ENCODE assay signal across 7 cellular contexts in the genomic region with DNA sequence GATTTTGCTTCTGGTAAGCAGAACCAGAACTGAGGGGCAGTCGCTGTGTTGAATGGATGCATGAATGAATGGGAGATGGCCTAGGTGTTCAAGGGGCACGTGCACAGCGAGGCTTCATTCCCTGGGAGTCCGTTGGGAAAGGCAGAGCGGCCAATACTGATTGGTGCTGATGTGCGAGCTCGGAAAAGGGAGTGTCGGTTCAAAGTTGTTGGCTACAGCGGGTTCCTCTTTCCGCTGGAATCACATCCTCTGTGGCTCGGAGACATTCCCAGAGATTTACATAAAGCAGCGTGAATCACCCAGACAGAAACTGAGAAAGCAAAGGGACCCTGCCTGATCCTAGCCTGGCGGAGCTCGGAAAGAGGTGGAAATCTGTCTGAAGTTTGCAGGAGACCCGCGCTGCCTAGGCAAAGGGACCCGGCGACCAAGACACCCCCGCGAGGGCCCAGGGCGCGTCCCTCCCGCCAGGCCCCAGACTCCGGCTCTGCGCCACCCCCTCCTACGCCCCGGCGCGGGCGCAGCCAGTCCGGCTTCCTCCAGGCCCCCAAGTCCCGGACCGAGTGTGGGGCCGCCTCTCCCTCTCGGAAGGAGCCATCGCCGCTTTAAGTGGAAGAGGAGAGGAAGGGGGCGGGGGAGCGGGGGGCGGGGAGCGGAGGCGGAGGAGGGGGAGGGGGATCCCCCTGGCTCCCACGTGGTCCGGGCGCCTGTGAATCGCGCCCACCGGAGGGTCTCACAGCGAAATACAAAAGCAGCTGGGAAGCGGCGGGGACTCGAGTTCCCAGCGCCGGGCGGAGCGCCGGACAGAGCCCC. TPM values are rescaled to one million over a fixed set of nuclear protein-coding genes. Genes with fewer than 3 reads are reported as not detected.
DNase-seq lines count a peak whose midpoint lies in the region; ATAC-seq, FAIRE-seq and TF ChIP-seq lines count a peak whose summit lies in the region.

A gene with protein sequence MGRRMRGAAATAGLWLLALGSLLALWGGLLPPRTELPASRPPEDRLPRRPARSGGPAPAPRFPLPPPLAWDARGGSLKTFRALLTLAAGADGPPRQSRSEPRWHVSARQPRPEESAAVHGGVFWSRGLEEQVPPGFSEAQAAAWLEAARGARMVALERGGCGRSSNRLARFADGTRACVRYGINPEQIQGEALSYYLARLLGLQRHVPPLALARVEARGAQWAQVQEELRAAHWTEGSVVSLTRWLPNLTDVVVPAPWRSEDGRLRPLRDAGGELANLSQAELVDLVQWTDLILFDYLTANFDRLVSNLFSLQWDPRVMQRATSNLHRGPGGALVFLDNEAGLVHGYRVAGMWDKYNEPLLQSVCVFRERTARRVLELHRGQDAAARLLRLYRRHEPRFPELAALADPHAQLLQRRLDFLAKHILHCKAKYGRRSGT (plus strand): TSS at position 774 of the 810 bp plus-strand sequence. CDS start 177 bp downstream, outside the sequence.

- H3K9ac ChIP-seq in HepG2 (ENCODE audit: insufficient read depth, low read depth, low read length) = peak within 1 kb of the TSS; percentile 38; the same call in 1 of the 2 replicates

- H3K4me1 Mint-ChIP-seq in T-helper 2 cell treated with Interferon-gamma antibody and Interleukin-4, amounts not matched to agents 5 μg/mL and 100 μg/mL, for 36 hours (ENCODE audit: low read depth) = peaks cover 3% of the 10 kb centered on the region

- no peak within 1 kb of the TSS for H3K27ac Mint-ChIP-seq in T-helper 2 cell treated with Interferon-gamma antibody and Interleukin-4, amounts not matched to agents 5 μg/mL and 100 μg/mL, for 36 hours

- in situ Hi-C loops in HepG2 (cut with HindIII; ENCODE audit: extremely low pct_ligation_motif_present, low pct_unique_long_range_greater_than_20kb) = loop anchor here (5.0 to 25.0 kb wide), 4 partner anchors 204 to 869 kb away; no protein-coding TSS in a partner anchor

- TF ChIP-seq CTCF in GM10248 (IDR thresholded peaks at IDR 0.05; ENCODE audit: control extremely low read depth, extremely low read depth, low read depth, missing control alignments) (no peak), HepG2 (CRISPR knock-in tag; IDR thresholded peaks at IDR 0.05) (0 out of 2 replicates have a peak, but pooled peaks have one; percentile 7)

- POLR2A ChIA-PET in GM10248 (lab: Yijun Ruan, JAX) (no interaction called here), HepG2 (lab: Yijun Ruan, JAX) (no interaction called here)

- intact Hi-C loops in HepG2 (cut with micrococcal nuclease; ENCODE audit: unreplicated experiment) = loop anchor here (5.0 to 10.0 kb wide), 2 partner anchors 97 to 324 kb away; a partner anchor contains a TSS

- H2AFZ ChIP-seq in HepG2 (ENCODE audit: low read length) = peak within 1 kb of the TSS; percentile 6

- H3K4me1 ChIP-seq in ectodermal cell (ENCODE audit: control insufficient read depth, insufficient read depth, low read length) (peaks cover 27% of the 10 kb centered on the region), HepG2 (ENCODE audit: insufficient read depth, low read length) (peaks cover 7% of the 10 kb centered on the region; the same call in 1 of the 2 replicates)

- H3K9me3 Mint-ChIP-seq in T-helper 2 cell treated with Interferon-gamma antibody and Interleukin-4, amounts not matched to agents 5 μg/mL and 100 μg/mL, for 36 hours = no peaks in the 10 kb centered on the region

- H3K79me2 ChIP-seq in HepG2 (ENCODE audit: insufficient read depth, low read length) = no peaks in the 10 kb centered on the region

- H3K4me3 ChIP-seq in ectodermal cell (ENCODE audit: insufficient read depth, low read depth, low read length) = peak within 1 kb of the TSS; percentile 80
- peak within 1 kb of the TSS; percentile 55 to 68 (median 60); a peak in 5 of 6 replicates for H3K4me3 ChIP-seq in HepG2 (replicated peaks in 1 of 3; ENCODE audit: insufficient read depth in 1 of 3, low read depth in 2 of 3, low read length in 3 of 3)

- no peaks in the 10 kb centered on the region for H4K20me1 ChIP-seq in HepG2 (ENCODE audit: insufficient read depth, low read length)

- 1% methylated on average over 53 to 54 of the region's 57 CpGs for WGBS in ectodermal cell, 2 experiments
- WGBS in HepG2 (ENCODE audit: low lambda C conversion rate) = 12% methylated on average over 18 of the region's 57 CpGs

- H3K4me3 Mint-ChIP-seq in T-helper 2 cell treated with Interferon-gamma antibody and Interleukin-4, amounts not matched to agents 5 μg/mL and 100 μg/mL, for 36 hours = peak within 1 kb of the TSS; percentile 65

- CTCF ChIA-PET in GM10248 (lab: Yijun Ruan, JAX) (interaction anchor here (0.9 to 3.9 kb wide), 3 partner anchors 204 to 649 kb away, joined by 3 to 18 read pairs (median 4); no protein-coding TSS in a partner anchor), HepG2 (lab: Yijun Ruan, JAX; ENCODE audit: low intra/inter-chr PET ratio, low total read pairs) (interaction anchor here (1.0 to 2.7 kb wide), 2 partner anchors 514 to 648 kb away, joined by 6 to 11 read pairs; no protein-coding TSS in a partner anchor)

- no peaks in the 10 kb centered on the region for H3K36me3 ChIP-seq in ectodermal cell (ENCODE audit: control insufficient read depth, insufficient read depth, low read length)
- H3K36me3 ChIP-seq in HepG2 (replicated peaks in 1 of 2; ENCODE audit: control insufficient read depth in 1 of 2, insufficient read depth in 2 of 2, low read length in 2 of 2) = no peaks in the 10 kb centered on the region

- no peaks in the 10 kb centered on the region for H3K9me3 ChIP-seq in ectodermal cell (ENCODE audit: control insufficient read depth, low read length)
- H3K9me3 ChIP-seq in HepG2 (ENCODE audit: low read length) = no peaks in the 10 kb centered on the region

- TF ChIP-seq POLR2A in HepG2 (IDR thresholded peaks at IDR 0.05; ENCODE audit: insufficient read depth in 1 of 2, low read depth in 2 of 2, low read length in 2 of 2) = no peak

- peak within 1 kb of the TSS; percentile 72 for H3K27ac ChIP-seq in ectodermal cell (ENCODE audit: insufficient read depth, low read depth, low read length, poor library complexity, severe bottlenecking)
- no peak within 1 kb of the TSS for H3K27ac ChIP-seq in HepG2 (ENCODE audit: extremely low read length, insufficient read depth, low read length)

- H3K36me3 Mint-ChIP-seq in T-helper 2 cell treated with Interferon-gamma antibody and Interleukin-4, amounts not matched to agents 5 μg/mL and 100 μg/mL, for 36 hours (ENCODE audit: low read depth) = no peaks in the 10 kb centered on the region

- DNase-seq in GM10248 (ENCODE audit: extremely low spot score) = peak; percentile 76
- DNase-seq in Kasumi-1 (lab: John Stamatoyannopoulos, UW) = peak; percentile 63 to 64
- DNase-seq in T-helper 2 cell treated with Interferon-gamma antibody and Interleukin-4, amounts not matched to agents 5 μg/mL and 100 μg/mL, for 36 hours (ENCODE audit: low spot score) = peak; percentile 6
- DNase-seq in HepG2 (ENCODE audit: low spot score) = peak; percentile 17
- DNase-seq in stimulated activated CD8-positive, alpha-beta memory T cell treated with anti-CD3 and anti-CD28 coated beads, Interleukin-12 subunit alpha, Interleukin-12 subunit beta, amount 100 ng/mL, for 4 hours (ENCODE audit: low read depth) = peak; percentile 3

- no TSS peak for BruUV-seq in HepG2 (replicated peaks; lab: Mats Ljungman, UMichigan)

- peak within 1 kb of the TSS; percentile 76 for H3K4me2 ChIP-seq in HepG2 (ENCODE audit: low read depth, low read length)

- H3K27me3 ChIP-seq in ectodermal cell (ENCODE audit: control insufficient read depth, insufficient read depth, low read length, poor library complexity, severe bottlenecking) = peaks cover 4% of the 10 kb centered on the region
- H3K27me3 ChIP-seq in HepG2 (ENCODE audit: control insufficient read depth in 1 of 2, insufficient read depth in 2 of 2, low read length in 2 of 2) = peaks cover 1 to 31% of the 10 kb centered on the region in 2 experiments; a peak in 4 of 5 replicates

- no peak for TF ChIP-seq RAD21 in HepG2 (CRISPR knock-in tag; IDR thresholded peaks at IDR 0.05)

- peak; percentile 35 for ATAC-seq in GM21825 (IDR thresholded peaks at IDR 0.05; ENCODE audit: unreplicated experiment)
- ATAC-seq in HepG2 = peak; percentile 63

- no peak for TF ChIP-seq EP300 in HepG2 (IDR thresholded peaks at IDR 0.05; ENCODE audit: low read depth in 2 of 2, low read length in 2 of 2)
- TF ChIP-seq EP300 in HepG2 (CRISPR knock-in tag; IDR thresholded peaks at IDR 0.05; ENCODE audit: borderline replicate concordance) = no peak

- H3K27me3 Mint-ChIP-seq in T-helper 2 cell treated with Interferon-gamma antibody and Interleukin-4, amounts not matched to agents 5 μg/mL and 100 μg/mL, for 36 hours (ENCODE audit: low read depth) = peaks cover 63% of the 10 kb centered on the region

- FAIRE-seq in HepG2 (lab: Jason Lieb, UNC) = no peak

TF ChIP-seq in HepG2, 621 proteins besides CTCF, POLR2A, EP300 and RAD21 (continues in another document):
- TF ChIP-seq BORCS8-MEF2B (CRISPR knock-in tag; IDR thresholded peaks at IDR 0.05) (0 out of 2 replicates have a peak, but pooled peaks have one; percentile 32), KLF9 (CRISPR knock-in tag; IDR thresholded peaks at IDR 0.05; ENCODE audit: low read depth) (no peak)

RNA-seq across cellular contexts. Expression of the gene that starts here (rescaled TPM):
- polyA plus RNA-seq in ectodermal cell (2013, experiment 1 of 4) = 59.7 TPM
- 49.8 TPM for polyA plus RNA-seq in ectodermal cell (2013, experiment 2 of 4)
- polyA plus RNA-seq in ectodermal cell (2013, experiment 3 of 4) = 60.2 TPM
- 56.8 TPM for polyA plus RNA-seq in ectodermal cell (2013, experiment 4 of 4)
- total RNA-seq in HepG2 (2016; rRNA removed; fragmentation: Illumina TruSeq; extraction: Trizol) = 0.44 and 0.82 TPM in 2 replicates
- 0.10 and 0.26 TPM in 2 replicates for total RNA-seq in HepG2 (2016; cell fraction: cytosol; rRNA removed; fragmentation: Illumina TruSeq; extraction: Trizol; ENCODE audit: low read depth)
- total RNA-seq in HepG2 (2016; cell fraction: insoluble cytoplasmic fraction; rRNA removed; fragmentation: Illumina TruSeq; extraction: Trizol) = 0.42 and 0.91 TPM in 2 replicates
- total RNA-seq in HepG2 (2016; cell fraction: membrane; rRNA removed; fragmentation: Illumina TruSeq; extraction: Trizol) = 0.37 and 0.38 TPM in 2 replicates
- 0.53 and 0.71 TPM in 2 replicates for total RNA-seq in HepG2 (2016; cell fraction: nucleus; rRNA removed; fragmentation: Illumina TruSeq; extraction: Trizol)
- polyA plus RNA-seq in HepG2 (2011; rRNA removed) = 0.10 and 0.40 TPM in 2 replicates
- 0.19 and 0.25 TPM in 2 replicates for polyA plus RNA-seq in HepG2 (2011; cell fraction: cytosol; rRNA removed)
- polyA plus RNA-seq in HepG2 (2011; cell fraction: nucleus; rRNA removed) = 0.36 and 0.39 TPM in 2 replicates
- polyA plus RNA-seq in HepG2 (2012) = 0.11 and 0.40 TPM in 2 replicates
- polyA plus RNA-seq in HepG2 (2016; cell fraction: cytosol; fragmentation: Illumina TruSeq; extraction: Trizol; ENCODE audit: low read depth) = 0.05 TPM in 1 of 2 replicates, not detected in the other
- polyA plus RNA-seq in HepG2 (2016; cell fraction: insoluble cytoplasmic fraction; fragmentation: Illumina TruSeq; extraction: Trizol; ENCODE audit: low read depth) = 0.43 and 0.65 TPM in 2 replicates
- 0.24 and 0.30 TPM in 2 replicates for polyA plus RNA-seq in HepG2 (2016; cell fraction: membrane; fragmentation: Illumina TruSeq; extraction: Trizol; ENCODE audit: low read depth)
- 0.75 and 1.6 TPM in 2 replicates for polyA plus RNA-seq in HepG2 (2016; cell fraction: nucleus; fragmentation: Illumina TruSeq; extraction: Trizol; ENCODE audit: insufficient read depth, low read depth)
- 0.38 and 4.6 TPM in 2 replicates for polyA minus RNA-seq in HepG2 (2011; rRNA and poly(A)+ RNA removed; ENCODE audit: low replicate concordance)
- polyA minus RNA-seq in HepG2 (2011; cell fraction: cytosol; rRNA and poly(A)+ RNA removed) = 0.44 TPM in 1 of 2 replicates, not detected in the other
- 0.25 and 0.26 TPM in 2 replicates for polyA minus RNA-seq in HepG2 (2011; cell fraction: nucleus; rRNA and poly(A)+ RNA removed)

Comparison
In these comparisons a context has a peak if more than half of its experiments do, and no peak if none do; other contexts are left out.
1. DNase-seq: peak in every context shown above with its lines; median percentile 76 in GM10248; 64 in Kasumi-1; 17 in HepG2; 6 in T-helper 2 cell treated with Interferon-gamma antibody and Interleukin-4, amounts not matched to agents 5 μg/mL and 100 μg/mL, for 36 hours; 3 in stimulated activated CD8-positive, alpha-beta memory T cell treated with anti-CD3 and anti-CD28 coated beads, Interleukin-12 subunit alpha, Interleukin-12 subunit beta, amount 100 ng/mL, for 4 hours.